8 cellular contexts compared by ENCODE assay signal in the genomic region with DNA sequence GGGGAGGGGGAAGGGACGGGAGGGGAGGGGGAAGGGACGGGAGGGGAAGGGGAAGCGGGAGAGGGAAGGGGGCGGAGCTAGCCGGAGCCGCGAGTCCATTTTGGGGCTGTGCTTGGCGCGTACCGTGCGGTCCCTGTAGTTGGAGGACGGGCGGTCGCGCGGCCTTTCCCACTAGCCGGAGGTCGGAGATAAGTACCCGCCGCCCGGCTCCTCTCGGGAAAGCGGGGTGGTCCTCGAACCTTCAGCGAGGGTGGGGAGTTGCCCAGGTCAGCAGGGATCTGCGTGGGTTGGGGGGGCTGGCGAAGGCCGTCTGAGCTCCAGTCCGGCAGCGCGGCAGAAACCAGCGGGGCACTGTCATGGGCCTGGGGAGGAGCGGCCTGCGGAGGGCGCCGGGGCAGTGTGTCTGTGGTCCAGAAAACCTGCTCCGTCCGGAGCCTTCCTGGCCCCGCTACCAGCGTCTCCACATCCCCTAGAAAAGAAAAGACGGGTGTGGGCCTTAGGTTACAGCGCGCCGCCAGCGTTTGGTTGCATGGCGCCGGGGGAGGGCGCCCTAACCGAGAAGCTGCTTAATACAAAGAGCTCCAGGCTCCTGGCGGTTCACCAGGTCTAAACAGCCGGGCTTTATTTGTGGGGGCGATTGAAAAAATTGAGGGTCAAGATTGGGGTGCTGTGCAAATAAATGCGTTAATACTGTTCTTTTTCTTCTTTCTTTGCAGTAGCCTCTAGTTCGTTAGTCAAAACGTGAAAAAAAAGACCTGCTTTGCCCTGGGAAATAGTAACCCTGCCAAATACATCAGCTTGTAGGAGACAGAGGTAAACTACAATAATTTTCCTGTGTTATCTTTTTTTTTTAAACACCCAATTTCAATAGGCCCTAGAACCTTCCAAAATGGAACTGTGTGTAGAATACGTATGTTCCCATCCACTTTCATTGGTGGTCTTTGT. TPM values are rescaled to one million over a fixed set of nuclear protein-coding genes. Genes with fewer than 3 reads are reported as not detected.
DNase-seq lines count a peak whose midpoint lies in the region; ATAC-seq and TF ChIP-seq lines count a peak whose summit lies in the region.

A gene with protein sequence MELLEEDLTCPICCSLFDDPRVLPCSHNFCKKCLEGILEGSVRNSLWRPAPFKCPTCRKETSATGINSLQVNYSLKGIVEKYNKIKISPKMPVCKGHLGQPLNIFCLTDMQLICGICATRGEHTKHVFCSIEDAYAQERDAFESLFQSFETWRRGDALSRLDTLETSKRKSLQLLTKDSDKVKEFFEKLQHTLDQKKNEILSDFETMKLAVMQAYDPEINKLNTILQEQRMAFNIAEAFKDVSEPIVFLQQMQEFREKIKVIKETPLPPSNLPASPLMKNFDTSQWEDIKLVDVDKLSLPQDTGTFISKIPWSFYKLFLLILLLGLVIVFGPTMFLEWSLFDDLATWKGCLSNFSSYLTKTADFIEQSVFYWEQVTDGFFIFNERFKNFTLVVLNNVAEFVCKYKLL (plus strand): TSS at position 92 of the 945 bp plus-strand sequence. CDS start 14,899 bp downstream, outside the sequence.

- H2BK5ac ChIP-seq in H9 (ENCODE audit: insufficient read length, low read length) = no peak within 1 kb of the TSS

- H3K27ac Mint-ChIP-seq in H9 = peak within 1 kb of the TSS; percentile 92 to 97 (median 94)
- peak within 1 kb of the TSS; percentile 91 for H3K27ac Mint-ChIP-seq in activated naive CD4-positive, alpha-beta T cell treated with anti-CD3 and anti-CD28 coated beads, Interleukin-2, amount 10 ng/mL, durations not matched to agents 7 days and 5 days

- H2BK20ac ChIP-seq in H9 (ENCODE audit: low read depth, low read length, poor library complexity, severe bottlenecking) = peak within 1 kb of the TSS; percentile 50

- H3K23me2 ChIP-seq in H9 (ENCODE audit: insufficient read length, low read depth, low read length, poor library complexity, severe bottlenecking) = peaks cover 14% of the 10 kb centered on the region

- H2BK15ac ChIP-seq in H9 (ENCODE audit: low read depth, low read length) = no peak within 1 kb of the TSS

- H3K36me3 ChIP-seq in gastroesophageal sphincter (peaks cover 0 to 14% of the 10 kb centered on the region in 2 donors), suprapubic skin (peaks cover 15% of the 10 kb centered on the region)

- peak within 1 kb of the TSS; percentile 88 for H3K4me2 ChIP-seq in H9 (ENCODE audit: insufficient read depth, insufficient read length, low read length)

- no peak within 1 kb of the TSS for H2AK5ac ChIP-seq in H9 (ENCODE audit: insufficient read length, low read length)

- no peaks in the 10 kb centered on the region; a peak in 1 of 5 replicates for H3K9me3 Mint-ChIP-seq in H9
- H3K9me3 Mint-ChIP-seq in activated naive CD4-positive, alpha-beta T cell treated with anti-CD3 and anti-CD28 coated beads, Interleukin-2, amount 10 ng/mL, durations not matched to agents 7 days and 5 days = no peaks in the 10 kb centered on the region

- no peak within 1 kb of the TSS for H3K27ac ChIP-seq in H9 (ENCODE audit: insufficient read length, low read depth, low read length)
- H3K27ac ChIP-seq in gastroesophageal sphincter = peak within 1 kb of the TSS; percentile 96 to 100 (median 98)
- H3K27ac ChIP-seq in suprapubic skin = peak within 1 kb of the TSS; percentile 97

- no peaks in the 10 kb centered on the region for H4K20me1 ChIP-seq in H9 (ENCODE audit: control insufficient read depth, insufficient read depth, insufficient read length)

- peaks cover 4% of the 10 kb centered on the region for H3K27me3 Mint-ChIP-seq in H9 (ENCODE audit: low read depth)
- no peaks in the 10 kb centered on the region for H3K27me3 Mint-ChIP-seq in activated naive CD4-positive, alpha-beta T cell treated with anti-CD3 and anti-CD28 coated beads, Interleukin-2, amount 10 ng/mL, durations not matched to agents 7 days and 5 days

- ATAC-seq in gastroesophageal sphincter = peak; percentile 82

- H3K4me1 Mint-ChIP-seq in H9 = peaks cover 26 to 27% of the 10 kb centered on the region in 2 experiments
- H3K4me1 Mint-ChIP-seq in activated naive CD4-positive, alpha-beta T cell treated with anti-CD3 and anti-CD28 coated beads, Interleukin-2, amount 10 ng/mL, durations not matched to agents 7 days and 5 days = peaks cover 42% of the 10 kb centered on the region

- no peak within 1 kb of the TSS for H4K91ac ChIP-seq in H9 (ENCODE audit: insufficient read length, low read depth, low read length)

- H3K36me3 Mint-ChIP-seq in H9 (ENCODE audit: insufficient read depth in 1 of 3, low read depth in 3 of 3) = peaks cover 12 to 36% (median 31%) of the 10 kb centered on the region in 3 experiments; a peak in 6 of 7 replicates
- peaks cover 42% of the 10 kb centered on the region for H3K36me3 Mint-ChIP-seq in activated naive CD4-positive, alpha-beta T cell treated with anti-CD3 and anti-CD28 coated beads, Interleukin-2, amount 10 ng/mL, durations not matched to agents 7 days and 5 days

- H3K9me3 ChIP-seq in H9 (ENCODE audit: control insufficient read depth, low read depth, low read length) (no peaks in the 10 kb centered on the region), gastroesophageal sphincter (no peaks in the 10 kb centered on the region), suprapubic skin (no peaks in the 10 kb centered on the region)

- H4K5ac ChIP-seq in H9 (ENCODE audit: insufficient read length, low read depth, low read length) = no peak within 1 kb of the TSS

- WGBS in H9 (ENCODE audit: extremely low coverage, insufficient read length, low lambda C conversion rate) = no CpG with 5 or more reads among the region's 56 CpGs
- WGBS in gastroesophageal sphincter (ENCODE audit: low coverage in 1 of 2), 2 donors = 4% methylated on average over 4 to 6 of the region's 56 CpGs
- WGBS in suprapubic skin = 1% methylated on average over 35 of the region's 56 CpGs

- CTCF ChIA-PET in activated naive CD4-positive, alpha-beta T cell treated with anti-CD3 and anti-CD28 coated beads, Interleukin-2, amount 10 ng/mL, durations not matched to agents 7 days and 5 days (lab: Charles Lee) = interaction anchor here (0.7 to 3.4 kb wide), 21 partner anchors 10 to 1072 kb away, joined by 3 to 15 read pairs (median 4); a partner anchor contains a TSS

- peak; percentile 80 for DNase-seq in GF-D8 (lab: John Stamatoyannopoulos, UW)
- peak; percentile 86 for DNase-seq in H9
- peak; percentile 85 for DNase-seq in M059J (ENCODE audit: low read depth)
- DNase-seq in SK-N-DZ (ENCODE audit: low spot score) = peak; percentile 90
- DNase-seq in activated naive CD4-positive, alpha-beta T cell treated with anti-CD3 and anti-CD28 coated beads, Interleukin-2, amount 10 ng/mL, durations not matched to agents 7 days and 5 days = peak; percentile 90
- peak; percentile 33 to 97 (median 90) for DNase-seq in nucleus accumbens (lab: John Stamatoyannopoulos, UW)
- DNase-seq in suprapubic skin (ENCODE audit: low spot score in 2 of 2) = peak; percentile 93 to 94

- H3K4me1 ChIP-seq in H9 (ENCODE audit: insufficient read depth, low read length) (no peaks in the 10 kb centered on the region; the same call in 1 of the 2 replicates), gastroesophageal sphincter (peaks cover 0 to 55% (median 27%) of the 10 kb centered on the region in 3 donors), suprapubic skin (peaks cover 54% of the 10 kb centered on the region)

- H3K18ac ChIP-seq in H9 (ENCODE audit: insufficient read length, low read depth, low read length) = peak within 1 kb of the TSS; percentile 83

- no peak within 1 kb of the TSS for H3T11ph ChIP-seq in H9 (ENCODE audit: low read length)

- no peak for TF ChIP-seq EP300 in gastroesophageal sphincter (IDR thresholded peaks at IDR 0.05)
- TF ChIP-seq EP300 in suprapubic skin (IDR thresholded peaks at IDR 0.05) = no peak

- H3K4me3 Mint-ChIP-seq in H9 = peak within 1 kb of the TSS; percentile 85 to 93
- peak within 1 kb of the TSS; percentile 90 for H3K4me3 Mint-ChIP-seq in activated naive CD4-positive, alpha-beta T cell treated with anti-CD3 and anti-CD28 coated beads, Interleukin-2, amount 10 ng/mL, durations not matched to agents 7 days and 5 days

- H3K23ac ChIP-seq in H9 (ENCODE audit: insufficient read length, low read depth, low read length) = no peak within 1 kb of the TSS

- peak; percentile 78 for TF ChIP-seq CTCF in H9 (conservative IDR thresholded peaks at IDR 0.05)
- peak; percentile 74 to 92 (median 76) for TF ChIP-seq CTCF in gastroesophageal sphincter (IDR thresholded peaks at IDR 0.05)
- peak; percentile 43 to 68 for TF ChIP-seq CTCF in suprapubic skin (IDR thresholded peaks at IDR 0.05)

- no peak within 1 kb of the TSS for H2AFZ ChIP-seq in H9 (ENCODE audit: low read length)

- no peak within 1 kb of the TSS; the same call in 1 of the 2 replicates for H3K4ac ChIP-seq in H9 (ENCODE audit: low read depth, low read length)

- H3K79me1 ChIP-seq in H9 (ENCODE audit: insufficient read depth, low read depth, low read length, poor library complexity, severe bottlenecking) = no peaks in the 10 kb centered on the region

- peak within 1 kb of the TSS; percentile 81 to 85 for H3K4me3 ChIP-seq in gastroesophageal sphincter
- H3K4me3 ChIP-seq in suprapubic skin = peak within 1 kb of the TSS; percentile 70

- no peak within 1 kb of the TSS for H2BK12ac ChIP-seq in H9 (ENCODE audit: insufficient read length, low read depth, low read length)

- peaks cover 2% of the 10 kb centered on the region; the same call in 1 of the 2 replicates for H3K79me2 ChIP-seq in H9 (ENCODE audit: insufficient read depth, low read length)

- peak within 1 kb of the TSS; percentile 15 for H2BK120ac ChIP-seq in H9 (ENCODE audit: low read depth, low read length, poor library complexity, severe bottlenecking)

- peak within 1 kb of the TSS; percentile 94 for H3K14ac ChIP-seq in H9 (ENCODE audit: insufficient read depth, low read length)

- TF ChIP-seq POLR2A in gastroesophageal sphincter (IDR thresholded peaks at IDR 0.05) = peak; percentile 27 to 37
- TF ChIP-seq POLR2A in suprapubic skin (IDR thresholded peaks at IDR 0.05) = peak; percentile 44 to 49

- H3K9ac ChIP-seq in H9 (ENCODE audit: extremely low read depth, insufficient read length, low read length) = peak within 1 kb of the TSS; percentile 74

- no peak within 1 kb of the TSS for H3K56ac ChIP-seq in H9 (ENCODE audit: insufficient read length, low read depth, low read length)

- H4K8ac ChIP-seq in H9 (replicated peaks; ENCODE audit: insufficient read length, low read depth, low read length) = no peak within 1 kb of the TSS

- H3K27me3 ChIP-seq in H9 (ENCODE audit: insufficient read depth, low read length) (no peaks in the 10 kb centered on the region), gastroesophageal sphincter (no peaks in the 10 kb centered on the region), suprapubic skin (no peaks in the 10 kb centered on the region)

RNA-seq across cellular contexts. Expression of the gene that starts here (rescaled TPM):
- total RNA-seq in H9 (2021) = 44.1 and 45.4 TPM in 2 replicates
- total RNA-seq in M059J (2014; rRNA removed; shearing (Covaris generic)) = 13.2 and 14.0 TPM in 2 replicates
- polyA plus RNA-seq in SK-N-DZ (2014; cell fraction: cytosol; rRNA removed) = 24.8 and 27.3 TPM in 2 replicates
- polyA plus RNA-seq in SK-N-DZ (2014; cell fraction: nucleus; rRNA removed) = 28.8 and 29.1 TPM in 2 replicates
- total RNA-seq in gastroesophageal sphincter = 10 to 100 TPM; 25.4 to 45.8 (median 37.5) TPM
- 10 to 100 TPM; 18.1 to 30.9 (median 27.4) TPM for total RNA-seq in suprapubic skin
